Comparison of ENCODE assay signal across 25 cellular contexts in genomic region chr13:33310245-33311038, GRCh38. TPM values are rescaled to one million over a fixed set of nuclear protein-coding genes. Genes with fewer than 3 reads are reported as not detected.
"Had no signal": no experiment of that assay in that cellular context is flagged by ENCODE, and none has a peak within 500 bp of the region (broad histone marks: within the 10 kb centered on the region; RNA-seq: fewer than 3 reads in every experiment).

No MANE protein-coding gene starts in this region.

- H3K4me3 Mint-ChIP-seq: dendritic cell treated with granulocyte-macrophage colony-stimulating factor and Interleukin-4, amounts not matched to agents 40 ng/mL and 50 ng/mL, for 4 days; immature natural killer cell; memory B cell; naive B cell; natural killer cell treated with Interleukin-12 subunit alpha and Interleukin-12 subunit beta and Interleukin-15 and Interleukin-18, amount 100 ng/mL, for 72 hours; neural crest cell; stimulated activated naive CD8-positive, alpha-beta T cell treated with anti-CD3 and anti-CD28 coated beads, Interleukin-15, amount 100 ng/mL, for 72 hours; type B pancreatic cell had no signal

- H3K4me2 ChIP-seq: smooth muscle cell had no signal

- H3K4me1 Mint-ChIP-seq: immature natural killer cell; memory B cell; stimulated activated naive CD8-positive, alpha-beta T cell treated with anti-CD3 and anti-CD28 coated beads, Interleukin-15, amount 100 ng/mL, for 72 hours had no signal

- H3K36me3 Mint-ChIP-seq: immature natural killer cell; memory B cell; naive B cell; natural killer cell treated with Interleukin-12 subunit alpha and Interleukin-12 subunit beta and Interleukin-15 and Interleukin-18, amount 100 ng/mL, for 72 hours had no signal

- H3K27me3 Mint-ChIP-seq: dendritic cell treated with granulocyte-macrophage colony-stimulating factor and Interleukin-4, amounts not matched to agents 40 ng/mL and 50 ng/mL, for 4 days; type B pancreatic cell had no signal

- H3K27me3 ChIP-seq: neutrophil, pancreas, suprapubic skin had no signal

- H3K36me3 ChIP-seq: neutrophil, pancreas, suprapubic skin had no signal

- H3K4me3 ChIP-seq: lung, mucosa of descending colon, pancreas, smooth muscle cell, suprapubic skin had no signal

- H3K27ac ChIP-seq: neutrophil, pancreas, suprapubic skin had no signal

- DNase-seq: effector memory CD4-positive, alpha-beta T cell; hypothalamus; immature natural killer cell; islet precursor cell; kidney glomerular epithelial cell; mucosa of descending colon; naive B cell; pancreas; stimulated activated CD4-positive, alpha-beta T cell treated with anti-CD3 and anti-CD28 coated beads, Interleukin-12 subunit alpha, Interleukin-12 subunit beta, amount 100 ng/mL, for 4 hours; stimulated activated CD4-positive, alpha-beta T cell treated with anti-CD3 and anti-CD28 coated beads, Interleukin-1b, Interleukin-23, amount 100 ng/mL, for 48 hours; stimulated activated CD4-positive, alpha-beta T cell treated with anti-CD3 and anti-CD28 coated beads, Interleukin-4, amount 100 ng/mL, for 1 hour; stimulated activated CD8-positive, alpha-beta memory T cell treated with anti-CD3 and anti-CD28 coated beads, Interleukin-4, amount 100 ng/mL, for 48 hours; stimulated activated naive CD4-positive, alpha-beta T cell; stimulated activated naive CD8-positive, alpha-beta T cell treated with anti-CD3 and anti-CD28 coated beads, Interleukin-15, amount 100 ng/mL, for 72 hours had no signal

- H3K27ac Mint-ChIP-seq: dendritic cell treated with granulocyte-macrophage colony-stimulating factor and Interleukin-4, amounts not matched to agents 40 ng/mL and 50 ng/mL, for 4 days; immature natural killer cell; memory B cell; naive B cell; natural killer cell treated with Interleukin-12 subunit alpha and Interleukin-12 subunit beta and Interleukin-15 and Interleukin-18, amount 100 ng/mL, for 72 hours; type B pancreatic cell had no signal

- ATAC-seq: left lobe of liver; mucosa of descending colon; natural killer cell treated with Interleukin-12 subunit alpha and Interleukin-12 subunit beta and Interleukin-15 and Interleukin-18, amount 100 ng/mL, for 72 hours; sciatic nerve; stimulated activated naive CD8-positive, alpha-beta T cell treated with anti-CD3 and anti-CD28 coated beads, Interleukin-15, amount 100 ng/mL, for 72 hours had no signal

- H3K9me3 ChIP-seq: mucosa of descending colon, neutrophil, pancreas, suprapubic skin had no signal

RNA-seq across cellular contexts. Expression of gene STARD13, which starts 24.9 kb away (rescaled TPM):
- polyA plus RNA-seq: immature natural killer cell had no signal
